ENCODE assay signal across 17 cellular contexts in genomic region chr22:39942433-39943213, GRCh38. TPM values are rescaled to one million over a fixed set of nuclear protein-coding genes. Genes with fewer than 3 reads are reported as not detected.
DNase-seq lines count a peak whose midpoint lies in the region; ATAC-seq lines count a peak whose summit lies in the region.
"Had no signal": no experiment of that assay in that cellular context is flagged by ENCODE, and none has a peak within 500 bp of the region (broad histone marks: within the 10 kb centered on the region; RNA-seq: fewer than 3 reads in every experiment).

No MANE protein-coding gene starts in this region.

- POLR2A ChIA-PET in activated CD4-positive, alpha-beta T cell treated with anti-CD3 and anti-CD28 coated beads, Interleukin-2, amount 10 ng/mL, durations not matched to agents 7 days and 5 days (lab: Charles Lee): interaction anchor here (0.6 kb wide), 2 partner anchors 50 to 133 kb away, joined by 3 read pairs; no protein-coding TSS in a partner anchor

- peak overlapping the region; percentile 85 for H3K27ac Mint-ChIP-seq in activated CD4-positive, alpha-beta T cell treated with anti-CD3 and anti-CD28 coated beads, Interleukin-2, amount 10 ng/mL, durations not matched to agents 7 days and 5 days
- peak overlapping the region; percentile 82 for H3K27ac Mint-ChIP-seq in activated T-helper 2 cell treated with anti-CD3 and anti-CD28 coated beads, Interferon-gamma antibody, Interleukin-2, Interleukin-4, amounts not matched to agents 10 μg/mL and 5 μg/mL and 100 μg/mL, durations not matched to agents 14 hours and 24 hours and 36 hours
- H3K27ac Mint-ChIP-seq: nephron progenitor cell had no signal

- CTCF ChIA-PET in activated CD4-positive, alpha-beta T cell treated with anti-CD3 and anti-CD28 coated beads, Interleukin-2, amount 10 ng/mL, durations not matched to agents 7 days and 5 days (lab: Charles Lee): interaction anchor here (0.5 to 3.8 kb wide), 16 partner anchors 8 to 456 kb away, joined by 3 to 15 read pairs (median 3); no protein-coding TSS in a partner anchor

- intact Hi-C loops in activated T-helper 2 cell treated with anti-CD3 and anti-CD28 coated beads, Interferon-gamma antibody, Interleukin-2, Interleukin-4, amounts not matched to agents 10 μg/mL and 5 μg/mL and 100 μg/mL, durations not matched to agents 14 hours and 24 hours and 36 hours (cut with micrococcal nuclease): no loop called here

- no peaks in the 10 kb centered on the region for H3K9me3 Mint-ChIP-seq in activated CD4-positive, alpha-beta T cell treated with anti-CD3 and anti-CD28 coated beads, Interleukin-2, amount 10 ng/mL, durations not matched to agents 7 days and 5 days
- no peaks in the 10 kb centered on the region for H3K9me3 Mint-ChIP-seq in activated T-helper 2 cell treated with anti-CD3 and anti-CD28 coated beads, Interferon-gamma antibody, Interleukin-2, Interleukin-4, amounts not matched to agents 10 μg/mL and 5 μg/mL and 100 μg/mL, durations not matched to agents 14 hours and 24 hours and 36 hours
- H3K9me3 Mint-ChIP-seq: nephron progenitor cell had no signal

- no peak for ATAC-seq in HG03097 (IDR thresholded peaks at IDR 0.05; ENCODE audit: low FRiP score, unreplicated experiment)
- ATAC-seq: gastroesophageal sphincter had no signal

- no peak for DNase-seq in activated CD4-positive, alpha-beta T cell treated with anti-CD3 and anti-CD28 coated beads, Interleukin-2, amount 10 ng/mL, durations not matched to agents 7 days and 5 days
- no peak for DNase-seq in activated CD4-positive, alpha-beta T cell treated with anti-CD3 and anti-CD28 coated beads, Interleukin-2, amount 50 U/mL, for 48 hours
- DNase-seq in NOMO-1 treated with dmso at 0.1 percent for 144 hours (lab: John Stamatoyannopoulos, UW; ENCODE audit: unreplicated experiment) (peak; percentile 88), SK-N-DZ (ENCODE audit: low spot score) (no peak), inferior parietal cortex (ENCODE audit: extremely low spot score) (no peak)
- DNase-seq in activated T-helper 2 cell treated with anti-CD3 and anti-CD28 coated beads, Interferon-gamma antibody, Interleukin-2, Interleukin-4, amounts not matched to agents 10 μg/mL and 5 μg/mL and 100 μg/mL, durations not matched to agents 14 hours and 24 hours and 36 hours (ENCODE audit: low spot score): no peak
- peak; percentile 43 for DNase-seq in stimulated activated CD8-positive, alpha-beta memory T cell treated with anti-CD3 and anti-CD28 coated beads, Interleukin-4, amount 100 ng/mL, for 48 hours
- DNase-seq: activated CD8-positive, alpha-beta memory T cell treated with anti-CD3 and anti-CD28 coated beads for 24 hours; amniotic stem cell; mammary epithelial cell; T1000 had no signal

- peaks cover 94% of the 10 kb centered on the region for H3K4me1 Mint-ChIP-seq in activated CD4-positive, alpha-beta T cell treated with anti-CD3 and anti-CD28 coated beads, Interleukin-2, amount 10 ng/mL, durations not matched to agents 7 days and 5 days
- peaks cover 87% of the 10 kb centered on the region for H3K4me1 Mint-ChIP-seq in activated T-helper 2 cell treated with anti-CD3 and anti-CD28 coated beads, Interferon-gamma antibody, Interleukin-2, Interleukin-4, amounts not matched to agents 10 μg/mL and 5 μg/mL and 100 μg/mL, durations not matched to agents 14 hours and 24 hours and 36 hours (ENCODE audit: low read depth)

- no peaks in the 10 kb centered on the region for H3K27me3 Mint-ChIP-seq in activated CD4-positive, alpha-beta T cell treated with anti-CD3 and anti-CD28 coated beads, Interleukin-2, amount 10 ng/mL, durations not matched to agents 7 days and 5 days
- no peaks in the 10 kb centered on the region for H3K27me3 Mint-ChIP-seq in activated T-helper 2 cell treated with anti-CD3 and anti-CD28 coated beads, Interferon-gamma antibody, Interleukin-2, Interleukin-4, amounts not matched to agents 10 μg/mL and 5 μg/mL and 100 μg/mL, durations not matched to agents 14 hours and 24 hours and 36 hours (ENCODE audit: low read depth)

- peak overlapping the region; percentile 22 for H3K4me3 Mint-ChIP-seq in activated CD4-positive, alpha-beta T cell treated with anti-CD3 and anti-CD28 coated beads, Interleukin-2, amount 10 ng/mL, durations not matched to agents 7 days and 5 days
- H3K4me3 Mint-ChIP-seq in activated T-helper 2 cell treated with anti-CD3 and anti-CD28 coated beads, Interferon-gamma antibody, Interleukin-2, Interleukin-4, amounts not matched to agents 10 μg/mL and 5 μg/mL and 100 μg/mL, durations not matched to agents 14 hours and 24 hours and 36 hours (ENCODE audit: low read depth): peak overlapping the region; percentile 45
- H3K4me3 Mint-ChIP-seq: nephron progenitor cell had no signal

- H3K36me3 Mint-ChIP-seq in activated CD4-positive, alpha-beta T cell treated with anti-CD3 and anti-CD28 coated beads, Interleukin-2, amount 10 ng/mL, durations not matched to agents 7 days and 5 days (ENCODE audit: low read depth): peaks cover 63% of the 10 kb centered on the region
- peaks cover 49% of the 10 kb centered on the region for H3K36me3 Mint-ChIP-seq in activated T-helper 2 cell treated with anti-CD3 and anti-CD28 coated beads, Interferon-gamma antibody, Interleukin-2, Interleukin-4, amounts not matched to agents 10 μg/mL and 5 μg/mL and 100 μg/mL, durations not matched to agents 14 hours and 24 hours and 36 hours (ENCODE audit: low read depth)

RNA-seq across cellular contexts. Expression of gene TMA7B, which starts 17.6 kb away (rescaled TPM):
- total RNA-seq in activated CD4-positive, alpha-beta T cell treated with anti-CD3 and anti-CD28 coated beads, Interleukin-2, amount 10 ng/mL, durations not matched to agents 7 days and 5 days: 1 to 10 TPM; 4.7 to 5.4 TPM
- 1.7 and 2.0 TPM in 2 replicates for total RNA-seq in activated T-helper 2 cell treated with anti-CD3 and anti-CD28 coated beads, Interferon-gamma antibody, Interleukin-2, Interleukin-4, amounts not matched to agents 10 μg/mL and 5 μg/mL and 100 μg/mL, durations not matched to agents 14 hours and 24 hours and 36 hours
- polyA plus RNA-seq in SK-N-DZ (2014; cell fraction: cytosol; rRNA removed): not detected in 2 replicates
- not detected in 2 replicates for polyA plus RNA-seq in SK-N-DZ (2014; cell fraction: nucleus; rRNA removed)
- total RNA-seq: Caco-2, gastroesophageal sphincter, mammary epithelial cell had no signal
- polyA plus RNA-seq: A549, mammary epithelial cell had no signal

RNA-seq across cellular contexts. Expression of gene GRAP2, which starts 41.7 kb away (rescaled TPM):
- total RNA-seq in activated CD4-positive, alpha-beta T cell treated with anti-CD3 and anti-CD28 coated beads, Interleukin-2, amount 10 ng/mL, durations not matched to agents 7 days and 5 days: 100 to 1,000 TPM; 137 to 138 TPM
- total RNA-seq in activated T-helper 2 cell treated with anti-CD3 and anti-CD28 coated beads, Interferon-gamma antibody, Interleukin-2, Interleukin-4, amounts not matched to agents 10 μg/mL and 5 μg/mL and 100 μg/mL, durations not matched to agents 14 hours and 24 hours and 36 hours: 44.1 and 46.5 TPM in 2 replicates
- not detected in 2 replicates for polyA plus RNA-seq in SK-N-DZ (2014; cell fraction: cytosol; rRNA removed)
- polyA plus RNA-seq in SK-N-DZ (2014; cell fraction: nucleus; rRNA removed): not detected in 2 replicates
- total RNA-seq: Caco-2 had no signal
- polyA plus RNA-seq: A549 had no signal

RNA-seq across cellular contexts. Expression of gene ENTHD1, which starts 49.1 kb away (rescaled TPM):
- total RNA-seq in activated CD4-positive, alpha-beta T cell treated with anti-CD3 and anti-CD28 coated beads, Interleukin-2, amount 10 ng/mL, durations not matched to agents 7 days and 5 days: under 1 TPM; 0.07 to 0.21 TPM
- 0.11 TPM in 2 replicates for total RNA-seq in activated T-helper 2 cell treated with anti-CD3 and anti-CD28 coated beads, Interferon-gamma antibody, Interleukin-2, Interleukin-4, amounts not matched to agents 10 μg/mL and 5 μg/mL and 100 μg/mL, durations not matched to agents 14 hours and 24 hours and 36 hours
- polyA plus RNA-seq in SK-N-DZ (2014; cell fraction: cytosol; rRNA removed): not detected in 2 replicates
- not detected in 2 replicates for polyA plus RNA-seq in SK-N-DZ (2014; cell fraction: nucleus; rRNA removed)
- total RNA-seq: Caco-2, mammary epithelial cell, temporal lobe had no signal
- polyA plus RNA-seq: A549, mammary epithelial cell had no signal

RNA-seq across cellular contexts. Expression of gene FAM83F, which starts 52.1 kb away (rescaled TPM):
- under 1 TPM; 0.04 to 0.05 TPM for total RNA-seq in activated CD4-positive, alpha-beta T cell treated with anti-CD3 and anti-CD28 coated beads, Interleukin-2, amount 10 ng/mL, durations not matched to agents 7 days and 5 days
- 0.07 and 0.11 TPM in 2 replicates for total RNA-seq in activated T-helper 2 cell treated with anti-CD3 and anti-CD28 coated beads, Interferon-gamma antibody, Interleukin-2, Interleukin-4, amounts not matched to agents 10 μg/mL and 5 μg/mL and 100 μg/mL, durations not matched to agents 14 hours and 24 hours and 36 hours
- not detected in 2 replicates for polyA plus RNA-seq in SK-N-DZ (2014; cell fraction: cytosol; rRNA removed)
- polyA plus RNA-seq in SK-N-DZ (2014; cell fraction: nucleus; rRNA removed): 0.01 TPM in 1 of 2 replicates, not detected in the other
- polyA plus RNA-seq: A549 had no signal

Comparison
In these comparisons a context has a peak if more than half of its experiments do, and no peak if none do; other contexts are left out.
1. DNase-seq: peak in NOMO-1 treated with dmso at 0.1 percent for 144 hours (single experiment) and stimulated activated CD8-positive, alpha-beta memory T cell treated with anti-CD3 and anti-CD28 coated beads, Interleukin-4, amount 100 ng/mL, for 48 hours (single experiment); none in activated CD4-positive, alpha-beta T cell treated with anti-CD3 and anti-CD28 coated beads, Interleukin-2, amount 10 ng/mL, durations not matched to agents 7 days and 5 days (single experiment), activated CD4-positive, alpha-beta T cell treated with anti-CD3 and anti-CD28 coated beads, Interleukin-2, amount 50 U/mL, for 48 hours (0 of 2), activated T-helper 2 cell treated with anti-CD3 and anti-CD28 coated beads, Interferon-gamma antibody, Interleukin-2, Interleukin-4, amounts not matched to agents 10 μg/mL and 5 μg/mL and 100 μg/mL, durations not matched to agents 14 hours and 24 hours and 36 hours (single experiment), SK-N-DZ (single experiment) and inferior parietal cortex (single experiment).